Comparison of ENCODE assay signal across 8 cellular contexts in the genomic region with DNA sequence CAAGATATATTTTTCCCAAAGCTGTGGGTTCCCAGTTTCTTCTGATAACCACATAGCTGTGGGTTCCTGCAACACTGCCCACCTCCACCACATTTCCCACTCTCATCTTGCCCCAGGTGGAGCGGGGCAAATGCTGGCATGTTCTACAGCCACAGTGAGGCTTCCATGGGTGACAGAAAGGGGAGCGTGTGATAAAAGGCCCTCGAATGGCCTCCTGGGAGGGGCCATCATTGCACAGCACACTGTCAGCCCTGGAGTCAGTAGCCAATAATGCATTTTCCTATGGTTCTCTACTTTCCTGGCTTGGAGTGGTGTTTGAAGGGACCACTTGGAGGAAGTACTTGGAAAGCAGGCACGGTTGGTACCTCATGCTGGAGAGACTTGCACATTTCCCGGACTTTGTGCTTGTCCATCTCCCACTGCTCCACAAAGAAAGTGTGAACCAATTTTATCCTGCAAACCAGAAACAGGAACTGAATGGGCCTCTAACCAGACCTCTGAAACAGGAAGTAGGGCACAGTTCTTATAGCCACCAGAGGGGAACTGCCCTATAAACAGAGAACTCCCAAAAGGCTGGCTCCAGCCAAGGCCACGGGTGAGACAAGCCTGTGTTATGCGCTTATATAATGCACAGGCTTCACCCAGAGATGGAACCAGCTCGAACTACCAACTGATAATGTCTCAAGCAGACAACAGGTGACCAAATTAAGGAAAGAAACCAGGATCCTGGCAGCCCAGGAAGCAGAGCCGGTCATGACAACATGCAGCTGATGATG. TPM values are rescaled to one million over a fixed set of nuclear protein-coding genes. Genes with fewer than 3 reads are reported as not detected.
DNase-seq lines count a peak whose midpoint lies in the region; ATAC-seq lines count a peak whose summit lies in the region.

No MANE protein-coding gene starts in this region.

- H3K9me3 ChIP-seq in neuronal stem cell (replicated peaks in 1 of 2; ENCODE audit: control insufficient read depth in 2 of 2, insufficient read depth in 1 of 2, low read depth in 1 of 2, low read length in 2 of 2) (no peaks in the 10 kb centered on the region), SJCRH30 (replicated peaks) (no peaks in the 10 kb centered on the region)

- H3K9ac ChIP-seq in neuronal stem cell (ENCODE audit: low read depth, low read length, poor library complexity) = no peak overlapping the region

- H2BK15ac ChIP-seq in neuronal stem cell (ENCODE audit: low read length) = no peak overlapping the region

- no peak overlapping the region for H3K18ac ChIP-seq in neuronal stem cell (ENCODE audit: low read length)

- H2BK5ac ChIP-seq in neuronal stem cell (ENCODE audit: low read length) = no peak overlapping the region

- H3K4me3 ChIP-seq in neuronal stem cell (ENCODE audit: low read length in 2 of 2) (no peak overlapping the region), SJCRH30 (no peak overlapping the region)

- no CpG with 5 or more reads among the region's 9 CpGs for WGBS in neuronal stem cell (ENCODE audit: extremely low coverage in 2 of 2, insufficient read length in 2 of 2, insufficient replicate concordance in 1 of 2), 2 donors

- no peak overlapping the region for H3K14ac ChIP-seq in neuronal stem cell (ENCODE audit: low read length)

- H2AK5ac ChIP-seq in neuronal stem cell (ENCODE audit: low read depth, low read length) = no peak overlapping the region

- no peak overlapping the region for H2BK120ac ChIP-seq in neuronal stem cell (ENCODE audit: low read depth, low read length)

- H3K4me1 ChIP-seq in neuronal stem cell (ENCODE audit: control insufficient read depth in 2 of 2, insufficient read depth in 1 of 2, low read depth in 1 of 2, low read length in 2 of 2) (peaks cover 0 to 2% of the 10 kb centered on the region in 2 donors), SJCRH30 (peaks cover 8% of the 10 kb centered on the region)

- no peak overlapping the region for H2AFZ ChIP-seq in neuronal stem cell (ENCODE audit: low read length)

- peak; percentile 85 for DNase-seq in NOMO-1 treated with dmso at 0.1 percent for 144 hours (lab: John Stamatoyannopoulos, UW; ENCODE audit: unreplicated experiment)
- peak; percentile 82 for DNase-seq in germinal center (ENCODE audit: low spot score)
- no peak for DNase-seq in NCI-H187 (lab: John Stamatoyannopoulos, UW)
- DNase-seq in neuronal stem cell (ENCODE audit: low spot score) = no peak
- no peak for DNase-seq in activated CD4-positive, CD25-positive, alpha-beta regulatory T cell (lab: John Stamatoyannopoulos, UW)
- DNase-seq in SJCRH30 = no peak

- H3K23ac ChIP-seq in neuronal stem cell (ENCODE audit: low read depth, low read length, poor library complexity) = no peak overlapping the region

- no peak overlapping the region for H3K4ac ChIP-seq in neuronal stem cell (ENCODE audit: low read length)

- H3K36me3 ChIP-seq in neuronal stem cell (replicated peaks in 1 of 2; ENCODE audit: control insufficient read depth in 2 of 2, insufficient read depth in 2 of 2, low read length in 2 of 2) (no peaks in the 10 kb centered on the region), SJCRH30 (0 out of 2 replicates have a peak, but pooled peaks cover 2% of the 10 kb centered on the region)

- no peak overlapping the region for H4K8ac ChIP-seq in neuronal stem cell (ENCODE audit: low read depth, low read length)

- no peak overlapping the region for H3K4me2 ChIP-seq in neuronal stem cell (ENCODE audit: insufficient read depth, low read length, poor library complexity, severe bottlenecking)

- no peak overlapping the region for H4K91ac ChIP-seq in neuronal stem cell (ENCODE audit: low read depth, low read length, poor library complexity)

- peak; percentile 50 for ATAC-seq in GM18519 (IDR thresholded peaks at IDR 0.05; ENCODE audit: low FRiP score, unreplicated experiment)
- peak; percentile 71 for ATAC-seq in HG02623 (IDR thresholded peaks at IDR 0.05; ENCODE audit: unreplicated experiment)

- H3K27me3 ChIP-seq in neuronal stem cell (ENCODE audit: control insufficient read depth in 3 of 3, insufficient read depth in 3 of 3, low read depth in 1 of 3, low read length in 3 of 3) = peaks cover 0 to 24% (median 0%) of the 10 kb centered on the region in 3 experiments
- H3K27me3 ChIP-seq in SJCRH30 = no peaks in the 10 kb centered on the region

- H2BK12ac ChIP-seq in neuronal stem cell (ENCODE audit: low read length) = no peak overlapping the region

- H3K27ac ChIP-seq in neuronal stem cell (replicated peaks; ENCODE audit: low read length) (no peak overlapping the region), SJCRH30 (no peak overlapping the region)

- H3K79me1 ChIP-seq in neuronal stem cell (ENCODE audit: low read depth, low read length) = no peaks in the 10 kb centered on the region

RNA-seq across cellular contexts. Expression of gene MAP3K5, which starts 8.6 kb away (rescaled TPM):
- polyA plus RNA-seq in neuronal stem cell (2013, experiment 1 of 2) = 0.06 TPM
- 0.04 TPM for polyA plus RNA-seq in neuronal stem cell (2013, experiment 2 of 2)
- total RNA-seq in SJCRH30 (2014; rRNA removed; shearing (Covaris generic)) = 15.2 and 15.9 TPM in 2 replicates

RNA-seq across cellular contexts. Expression of gene PEX7, which starts 38.7 kb away (rescaled TPM):
- 5.1 TPM for polyA plus RNA-seq in neuronal stem cell (2013, experiment 1 of 2)
- 5.2 TPM for polyA plus RNA-seq in neuronal stem cell (2013, experiment 2 of 2)
- total RNA-seq in SJCRH30 (2014; rRNA removed; shearing (Covaris generic)) = 3.6 and 3.9 TPM in 2 replicates

Comparison
In these comparisons a context has a peak if more than half of its experiments do, and no peak if none do; other contexts are left out.
1. DNase-seq: peak in NOMO-1 treated with dmso at 0.1 percent for 144 hours (single experiment) and germinal center (single experiment); none in NCI-H187 (0 of 2), neuronal stem cell (single experiment), activated CD4-positive, CD25-positive, alpha-beta regulatory T cell (0 of 4) and SJCRH30 (0 of 2).